ENCODE assay signal across 14 cellular contexts in genomic region chr17:77076046-77076882, GRCh38.
DNase-seq lines count a peak whose midpoint lies in the region; ATAC-seq, FAIRE-seq and TF ChIP-seq lines count a peak whose summit lies in the region.
"Had no signal": no experiment of that assay in that cellular context is flagged by ENCODE, and none has a peak within 500 bp of the region (broad histone marks: within the 10 kb centered on the region; RNA-seq: fewer than 3 reads in every experiment).

No MANE protein-coding gene starts in this region.

- dilution Hi-C loops in IMR-90 (cut with HindIII; ENCODE audit: low sequenced_read_pairs, unreplicated experiment): no loop called here

- H3K9me3 ChIP-seq in A549 (no peaks in the 10 kb centered on the region), IMR-90 (ENCODE audit: control insufficient read depth, insufficient read depth, low read length) (no peaks in the 10 kb centered on the region), colonic mucosa (no peaks in the 10 kb centered on the region)

- H3K4me1 ChIP-seq in A549: no peaks in the 10 kb centered on the region
- no peaks in the 10 kb centered on the region for H3K4me1 ChIP-seq in IMR-90 (ENCODE audit: control insufficient read depth, insufficient read depth, low read length)
- no peaks in the 10 kb centered on the region for H3K4me1 ChIP-seq in colonic mucosa

- H4K5ac ChIP-seq in IMR-90 (ENCODE audit: low read depth, low read length): no peak overlapping the region

- H3K27ac ChIP-seq in A549 (no peak overlapping the region), IMR-90 (ENCODE audit: insufficient read depth, low read length) (no peak overlapping the region), colonic mucosa (no peak overlapping the region)

- no peak overlapping the region for H3K9ac ChIP-seq in IMR-90 (ENCODE audit: low read depth, low read length)
- H3K9ac ChIP-seq in colonic mucosa (ENCODE audit: low read depth in 2 of 2, low read length in 2 of 2): no peak overlapping the region

- H4K91ac ChIP-seq in IMR-90 (ENCODE audit: insufficient read depth, low read depth, low read length): no peak overlapping the region

- TF ChIP-seq POLR2A in A549 (IDR thresholded peaks at IDR 0.05; ENCODE audit: low read length) (no peak), IMR-90 (IDR thresholded peaks at IDR 0.05; ENCODE audit: low read depth, low read length) (no peak)

- WGBS in A549 (ENCODE audit: missing lambda C conversion rate): 37% methylated on average over 17 of the region's 17 CpGs
- 36% methylated on average over 2 of the region's 17 CpGs; no CpG with 5 or more reads in 1 of the 2 experiments for WGBS in IMR-90 (ENCODE audit: extremely low coverage in 2 of 2, insufficient read length in 1 of 2), 2 experiments

- TF ChIP-seq CTCF in A549 (IDR thresholded peaks at IDR 0.05) (no peak), IMR-90 (conservative IDR thresholded peaks at IDR 0.05; ENCODE audit: low read depth, low read length) (no peak), fibroblast of pulmonary artery (IDR thresholded peaks at IDR 0.05; ENCODE audit: low read length, missing control alignments) (no peak), colonic mucosa (IDR thresholded peaks at IDR 0.05) (no peak), chondrocyte (IDR thresholded peaks at IDR 0.05) (no peak)

- no peak overlapping the region for H2BK5ac ChIP-seq in IMR-90 (ENCODE audit: low read depth, low read length, poor library complexity, severe bottlenecking)

- H3K4ac ChIP-seq in IMR-90 (ENCODE audit: low read depth, low read length): no peak overlapping the region

- DNase-seq in A549 (ENCODE audit: low read depth in 1 of 2, low spot score in 1 of 2) (no peak), IMR-90 (peak; percentile 9), NCI-H748 (lab: John Stamatoyannopoulos, UW; ENCODE audit: unreplicated experiment) (peak; percentile 79), fibroblast of pulmonary artery (ENCODE audit: low read depth) (peak; percentile 17), colonic mucosa (no peak), D341Med (ENCODE audit: low spot score) (no peak), chondrocyte (ENCODE audit: low spot score) (no peak)
- DNase-seq: activated B cell treated with CpG ODN at 0.5 μM for 24 hours; activated CD8-positive, alpha-beta memory T cell treated with anti-CD3 and anti-CD28 coated beads, Interleukin-2, amount 50 U/mL, for 48 hours; dorsolateral prefrontal cortex; EL; Karpas-422 had no signal

- H3K79me1 ChIP-seq in IMR-90 (ENCODE audit: low read depth in 1 of 2, low read length in 2 of 2): no peaks in the 10 kb centered on the region

- H3K4me3 Mint-ChIP-seq in chondrocyte (ENCODE audit: unreplicated experiment): no peak overlapping the region
- H3K4me3 Mint-ChIP-seq: activated B cell treated with CpG ODN at 0.5 μM for 24 hours had no signal

- peaks cover 35% of the 10 kb centered on the region for H3K27me3 Mint-ChIP-seq in chondrocyte (ENCODE audit: low read depth)

- no TSS peak for BruUV-seq in IMR-90 (replicated peaks; lab: Mats Ljungman, UMichigan)

- H3K4me1 Mint-ChIP-seq in chondrocyte (ENCODE audit: low read depth): peaks cover 5% of the 10 kb centered on the region

- H3K9me3 Mint-ChIP-seq in chondrocyte (ENCODE audit: low read depth): no peaks in the 10 kb centered on the region
- H3K9me3 Mint-ChIP-seq: activated B cell treated with CpG ODN at 0.5 μM for 24 hours had no signal

- H2AFZ ChIP-seq in IMR-90 (replicated peaks; ENCODE audit: low read length, poor library complexity): peak overlapping the region; percentile 5

- H3K23ac ChIP-seq in IMR-90 (ENCODE audit: low read depth, low read length): no peak overlapping the region

- no peak overlapping the region for H2AK9ac ChIP-seq in IMR-90 (replicated peaks; ENCODE audit: low read depth, low read length, poor library complexity)

- no peak overlapping the region for H2AK5ac ChIP-seq in IMR-90 (ENCODE audit: low read depth, low read length)

- no peak overlapping the region for H3K56ac ChIP-seq in IMR-90 (ENCODE audit: extremely low read depth, insufficient read depth, low read length)

- CTCF ChIA-PET in A549 (lab: Yijun Ruan, JAX): interaction anchor here (0.6 to 8.2 kb wide), 10 partner anchors 10 to 610 kb away, joined by 3 to 92 read pairs (median 4); partner anchors contain the start of gene MGAT5B
- CTCF ChIA-PET in IMR-90 (lab: Yijun Ruan, JAX): interaction anchor here (1.6 kb wide), 2 partner anchors 10 to 11 kb away, joined by 3 to 8 read pairs; no protein-coding TSS in a partner anchor

- intact Hi-C loops in IMR-90 (cut with micrococcal nuclease): no loop called here
- intact Hi-C loops in colonic mucosa (cut with DNase I): no loop called here

- no peak overlapping the region for H2BK20ac ChIP-seq in IMR-90 (ENCODE audit: low read depth, low read length)

- in situ Hi-C loops in IMR-90 (cut with MboI; ENCODE audit: low sequenced_read_pairs): no loop called here

- peaks cover 2% of the 10 kb centered on the region for H3K36me3 Mint-ChIP-seq in chondrocyte (ENCODE audit: low read depth)

- no peaks in the 10 kb centered on the region for H3K9me1 ChIP-seq in IMR-90 (ENCODE audit: insufficient read depth, low read length)

- no peak overlapping the region for H4K8ac ChIP-seq in IMR-90 (ENCODE audit: low read depth in 2 of 2, low read length in 2 of 2)

- H4K20me1 ChIP-seq in IMR-90 (ENCODE audit: insufficient read depth, low read length): no peaks in the 10 kb centered on the region

- TF ChIP-seq EP300 in A549 (IDR thresholded peaks at IDR 0.05): no peak

- H3K36me3 ChIP-seq in IMR-90 (ENCODE audit: control insufficient read depth, insufficient read depth, low read length) (no peaks in the 10 kb centered on the region), colonic mucosa (no peaks in the 10 kb centered on the region)

- H2BK15ac ChIP-seq in IMR-90 (ENCODE audit: low read depth, low read length): no peak overlapping the region

- POLR2A ChIA-PET in A549 (lab: Yijun Ruan, JAX) (interaction anchor here (1.0 kb wide), 1 partner anchor 12 kb away, joined by 3 read pairs; no protein-coding TSS in a partner anchor), IMR-90 (lab: Charles Lee; ENCODE audit: unreplicated experiment) (interaction anchor here (0.7 to 1.3 kb wide), 2 partner anchors 12 to 171 kb away, joined by 3 read pairs; no protein-coding TSS in a partner anchor)

- H3K27ac Mint-ChIP-seq in chondrocyte (ENCODE audit: unreplicated experiment): no peak overlapping the region
- H3K27ac Mint-ChIP-seq: activated B cell treated with CpG ODN at 0.5 μM for 24 hours had no signal

- H3K4me2 ChIP-seq in A549 (peak overlapping the region; percentile 42; the same call in 2 of the 3 replicates), IMR-90 (ENCODE audit: low read depth, low read length) (peak overlapping the region; percentile 79)

- H3K18ac ChIP-seq in IMR-90 (ENCODE audit: low read depth, low read length): no peak overlapping the region

- no peak overlapping the region for H3K14ac ChIP-seq in IMR-90 (replicated peaks; ENCODE audit: low read depth, low read length)

- H3K27me3 ChIP-seq in IMR-90 (ENCODE audit: control insufficient read depth, insufficient read depth, low read length): peaks cover 38% of the 10 kb centered on the region
- no peaks in the 10 kb centered on the region for H3K27me3 ChIP-seq in colonic mucosa

- FAIRE-seq in A549 (lab: Jason Lieb, UNC): no peak

- no peak overlapping the region for H2BK120ac ChIP-seq in IMR-90 (ENCODE audit: low read depth, low read length)

- H3K4me3 ChIP-seq in A549: no peak overlapping the region
- no peak overlapping the region for H3K4me3 ChIP-seq in IMR-90 (ENCODE audit: insufficient read depth, low read depth, low read length)
- H3K4me3 ChIP-seq in fibroblast of pulmonary artery (replicated peaks; ENCODE audit: low read depth, low read length): no peak overlapping the region
- H3K4me3 ChIP-seq in colonic mucosa: no peak overlapping the region

- peak in 1 of 2 experiments; percentile 51; a peak in 2 of 6 replicates for ATAC-seq in A549
- peak; percentile 75 for ATAC-seq in IMR-90 (ENCODE audit: low read depth)
- no peak for ATAC-seq in GM21381 (IDR thresholded peaks at IDR 0.05; ENCODE audit: unreplicated experiment)
- ATAC-seq: SK-N-SH treated with all-trans-retinoic acid at 6 μM for 48 hours had no signal

- no peak for TF ChIP-seq RAD21 in A549 (conservative IDR thresholded peaks at IDR 0.05 in 1 of 2, IDR thresholded peaks at IDR 0.05 in 1 of 2)
- no peak for TF ChIP-seq RAD21 in IMR-90 (IDR thresholded peaks at IDR 0.05; ENCODE audit: low read length)

TF ChIP-seq in A549, 52 proteins besides CTCF, POLR2A, EP300 and RAD21 (continues in another document):
- TF ChIP-seq USF2 (IDR thresholded peaks at IDR 0.05) (no peak), HEYL (CRISPR knock-in tag; IDR thresholded peaks at IDR 0.05) (no peak)

TF ChIP-seq in IMR-90, 13 proteins besides CTCF, POLR2A, EP300 and RAD21:
- TF ChIP-seq NFE2L2 (IDR thresholded peaks at IDR 0.05; ENCODE audit: low read depth, low read length): no peak
- peak; percentile 31; the same call in 1 of the 2 replicates for TF ChIP-seq CEBPB (IDR thresholded peaks at IDR 0.05; ENCODE audit: low read depth, low read length)
- no peak for TF ChIP-seq SMC3 (IDR thresholded peaks at IDR 0.05; ENCODE audit: low read depth, low read length)

Comparison
In these comparisons a context has a peak if more than half of its experiments do, and no peak if none do; other contexts are left out.
1. DNase-seq: peak in IMR-90 (single experiment), NCI-H748 (single experiment) and fibroblast of pulmonary artery (single experiment); none in A549 (0 of 2), colonic mucosa (single experiment), D341Med (single experiment) and chondrocyte (single experiment).